In the genomic region with DNA sequence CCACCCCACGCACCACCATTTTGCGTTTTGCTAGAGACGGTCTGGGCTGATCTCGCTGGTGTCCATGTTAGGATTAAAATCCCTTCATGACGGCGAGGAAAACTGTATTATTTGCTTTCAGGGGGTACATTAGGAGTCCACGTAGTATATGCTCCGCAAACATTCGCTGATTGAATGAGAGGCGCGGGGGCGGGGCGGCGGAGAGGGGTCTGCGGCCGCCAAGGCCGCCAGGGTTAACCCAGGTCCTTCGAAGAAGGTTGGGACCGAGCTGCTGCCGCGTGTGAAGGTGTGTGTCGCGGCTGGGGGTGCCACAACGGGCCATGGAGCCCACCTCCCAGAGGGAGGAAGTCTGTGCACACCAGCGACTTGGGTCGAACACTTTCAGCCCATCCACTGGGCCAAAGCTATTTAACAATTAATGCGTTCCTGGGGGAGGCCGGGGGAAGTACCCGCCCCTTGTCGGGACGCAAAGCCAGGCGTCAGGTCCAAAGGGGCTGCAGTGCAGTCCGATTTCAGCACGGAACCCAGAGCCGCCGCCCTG, we compare ENCODE assay signal across 26 cellular contexts. TPM values are rescaled to one million over a fixed set of nuclear protein-coding genes. Genes with fewer than 3 reads are reported as not detected.
DNase-seq lines count a peak whose midpoint lies in the region; ATAC-seq and TF ChIP-seq lines count a peak whose summit lies in the region.
"Had no signal": no experiment of that assay in that cellular context is flagged by ENCODE, and none has a peak within 500 bp of the region (broad histone marks: within the 10 kb centered on the region; RNA-seq: fewer than 3 reads in every experiment).

No MANE protein-coding gene starts in this region.

- no peak overlapping the region for H4K91ac ChIP-seq in mesenchymal stem cell (ENCODE audit: low read length)

- no peak for TF ChIP-seq CTCF in endothelial cell (IDR thresholded peaks at IDR 0.05; ENCODE audit: unreplicated experiment)
- no peak for TF ChIP-seq CTCF in type B pancreatic cell (conservative IDR thresholded peaks at IDR 0.05)

- no peaks in the 10 kb centered on the region for H3K9me3 ChIP-seq in mesenchymal stem cell (ENCODE audit: control insufficient read depth, low read length)
- H3K9me3 ChIP-seq: ascending aorta, sigmoid colon, upper lobe of left lung had no signal

- H2BK5ac ChIP-seq in mesenchymal stem cell (ENCODE audit: low read depth, low read length, poor library complexity, severe bottlenecking): no peak overlapping the region

- POLR2A ChIA-PET in activated CD4-positive, alpha-beta T cell treated with anti-CD3 and anti-CD28 coated beads, Interleukin-2, amount 10 ng/mL, durations not matched to agents 7 days and 5 days (lab: Charles Lee): no interaction called here

- H3K9me3 Mint-ChIP-seq in activated CD4-positive, alpha-beta T cell treated with anti-CD3 and anti-CD28 coated beads, Interleukin-2, amount 10 ng/mL, durations not matched to agents 7 days and 5 days: peaks cover 12% of the 10 kb centered on the region
- H3K9me3 Mint-ChIP-seq in endothelial cell (ENCODE audit: unreplicated experiment) (no peaks in the 10 kb centered on the region), type B pancreatic cell (no peaks in the 10 kb centered on the region)
- H3K9me3 Mint-ChIP-seq: activated CD4-positive, alpha-beta memory T cell treated with anti-CD3 and anti-CD28 coated beads for 36 hours had no signal

- peaks cover 8% of the 10 kb centered on the region for H3K4me1 Mint-ChIP-seq in activated CD4-positive, alpha-beta T cell treated with anti-CD3 and anti-CD28 coated beads, Interleukin-2, amount 10 ng/mL, durations not matched to agents 7 days and 5 days
- H3K4me1 Mint-ChIP-seq in endothelial cell (ENCODE audit: unreplicated experiment) (peaks cover 39% of the 10 kb centered on the region), type B pancreatic cell (ENCODE audit: unreplicated experiment) (peaks cover 12% of the 10 kb centered on the region)

- H3K27me3 Mint-ChIP-seq in activated CD4-positive, alpha-beta T cell treated with anti-CD3 and anti-CD28 coated beads, Interleukin-2, amount 10 ng/mL, durations not matched to agents 7 days and 5 days: peaks cover 87% of the 10 kb centered on the region
- H3K27me3 Mint-ChIP-seq in endothelial cell (ENCODE audit: unreplicated experiment) (peaks cover 44% of the 10 kb centered on the region), type B pancreatic cell (peaks cover 98% of the 10 kb centered on the region)

- no peak overlapping the region for H2AFZ ChIP-seq in mesenchymal stem cell (ENCODE audit: low read depth, low read length)

- H3K27me3 ChIP-seq in mesenchymal stem cell (ENCODE audit: control insufficient read depth in 1 of 2, insufficient read depth in 1 of 2, low read length in 2 of 2): peaks cover 64 to 88% of the 10 kb centered on the region in 2 experiments

- no peak overlapping the region for H3K18ac ChIP-seq in mesenchymal stem cell (ENCODE audit: low read depth in 1 of 2, low read length in 2 of 2)

- H3K36me3 ChIP-seq in mesenchymal stem cell (ENCODE audit: control insufficient read depth in 1 of 2, insufficient read depth in 2 of 2, low read depth in 1 of 2, low read length in 2 of 2): no peaks in the 10 kb centered on the region
- H3K36me3 ChIP-seq: ascending aorta; BLaER1 treated with 17β-estradiol and CSF1 and Interleukin-3, amounts not matched to agents 10 nM and 100 nM; sigmoid colon; upper lobe of left lung had no signal

- no peak overlapping the region for H3K23ac ChIP-seq in mesenchymal stem cell (ENCODE audit: low read length in 2 of 2)

- H3K4me1 ChIP-seq in mesenchymal stem cell (ENCODE audit: control insufficient read depth, insufficient read depth, low read depth, low read length): peaks cover 28% of the 10 kb centered on the region

- H3K14ac ChIP-seq in mesenchymal stem cell (ENCODE audit: low read length in 2 of 2): no peak overlapping the region

- no peak overlapping the region for H2BK12ac ChIP-seq in mesenchymal stem cell (ENCODE audit: low read length in 2 of 2)

- DNase-seq in activated CD4-positive, alpha-beta T cell treated with anti-CD3 and anti-CD28 coated beads, Interleukin-2, amount 10 ng/mL, durations not matched to agents 7 days and 5 days: no peak
- no peak for DNase-seq in activated CD4-positive, alpha-beta T cell treated with anti-CD3 and anti-CD28 coated beads for 48 hours
- DNase-seq in endothelial cell (ENCODE audit: low spot score) (peak; percentile 16), mesenchymal stem cell (peak; percentile 19), type B pancreatic cell (ENCODE audit: extremely low spot score, unreplicated experiment) (no peak), Ammon's horn (ENCODE audit: low spot score) (no peak), NCI-H524 treated with DMSO at 0.1 percent for 48 hours (lab: John Stamatoyannopoulos, UW) (no peak)
- DNase-seq: activated CD4-positive, alpha-beta memory T cell treated with anti-CD3 and anti-CD28 coated beads for 36 hours; activated naive CD4-positive, alpha-beta T cell treated with anti-CD3 and anti-CD28 coated beads for 36 hours; activated T-cell treated with anti-CD3 and anti-CD28 coated beads, Interleukin-2, amount 50 U/mL, for 1 hour; Calu3; cerebellar nuclear complex; GOT3; left colon; NCI-H1417 treated with DMSO at 0.1 percent for 48 hours; NCI-H69; SHP77; sigmoid colon; stimulated activated CD4-positive, alpha-beta T cell treated with anti-CD3 and anti-CD28 coated beads, Interleukin-2, amount 100 ng/mL, for 24 hours; stimulated activated naive CD8-positive, alpha-beta T cell treated with anti-CD3 and anti-CD28 coated beads, Interleukin-15, amount 100 ng/mL, for 72 hours had no signal

- peak overlapping the region; percentile 22 for H3K4me3 Mint-ChIP-seq in activated CD4-positive, alpha-beta T cell treated with anti-CD3 and anti-CD28 coated beads, Interleukin-2, amount 10 ng/mL, durations not matched to agents 7 days and 5 days
- peak overlapping the region; percentile 83 for H3K4me3 Mint-ChIP-seq in endothelial cell (ENCODE audit: unreplicated experiment)
- H3K4me3 Mint-ChIP-seq in type B pancreatic cell: peak overlapping the region; percentile 77
- H3K4me3 Mint-ChIP-seq: activated CD4-positive, alpha-beta memory T cell treated with anti-CD3 and anti-CD28 coated beads for 36 hours; activated naive CD4-positive, alpha-beta T cell treated with anti-CD3 and anti-CD28 coated beads for 36 hours; stimulated activated naive CD8-positive, alpha-beta T cell treated with anti-CD3 and anti-CD28 coated beads, Interleukin-15, amount 100 ng/mL, for 72 hours had no signal

- no peak overlapping the region for H2BK15ac ChIP-seq in mesenchymal stem cell (ENCODE audit: low read depth, poor library complexity, severe bottlenecking)

- no peak overlapping the region for H3K4me2 ChIP-seq in mesenchymal stem cell (ENCODE audit: low read length, poor library complexity, severe bottlenecking)

- no peak overlapping the region for H2AK5ac ChIP-seq in mesenchymal stem cell (ENCODE audit: low read length, severe bottlenecking)

- H3K79me1 ChIP-seq in mesenchymal stem cell (replicated peaks; ENCODE audit: low read length, poor library complexity, severe bottlenecking): no peaks in the 10 kb centered on the region

- no peak overlapping the region for H2BK120ac ChIP-seq in mesenchymal stem cell (ENCODE audit: low read depth, low read length)

- H4K8ac ChIP-seq in mesenchymal stem cell (ENCODE audit: low read length): no peak overlapping the region

- H3K36me3 Mint-ChIP-seq in activated CD4-positive, alpha-beta T cell treated with anti-CD3 and anti-CD28 coated beads, Interleukin-2, amount 10 ng/mL, durations not matched to agents 7 days and 5 days (ENCODE audit: low read depth): peaks cover 6% of the 10 kb centered on the region
- H3K36me3 Mint-ChIP-seq in endothelial cell (ENCODE audit: low read depth, unreplicated experiment) (no peaks in the 10 kb centered on the region), type B pancreatic cell (no peaks in the 10 kb centered on the region)

- no peak overlapping the region for H3K4me3 ChIP-seq in mesenchymal stem cell (ENCODE audit: insufficient read depth in 1 of 2, low read depth in 1 of 2, low read length in 2 of 2)
- H3K4me3 ChIP-seq: ascending aorta, sigmoid colon, upper lobe of left lung had no signal

- no peak for ATAC-seq in HG02588 (IDR thresholded peaks at IDR 0.05; ENCODE audit: unreplicated experiment)
- ATAC-seq: HepG2; left colon; stimulated activated naive CD8-positive, alpha-beta T cell treated with anti-CD3 and anti-CD28 coated beads, Interleukin-15, amount 100 ng/mL, for 72 hours had no signal

- 3% methylated on average over 35 of the region's 36 CpGs for WGBS in mesenchymal stem cell

- H3K4ac ChIP-seq in mesenchymal stem cell (ENCODE audit: low read depth in 1 of 2, low read length in 2 of 2): no peak overlapping the region

- no peak overlapping the region for H3K27ac ChIP-seq in mesenchymal stem cell (ENCODE audit: low read length, poor library complexity, severe bottlenecking)
- H3K27ac ChIP-seq: ascending aorta; BLaER1 treated with 17β-estradiol and CSF1 and Interleukin-3, amounts not matched to agents 10 nM and 100 nM; sigmoid colon; upper lobe of left lung had no signal

- CTCF ChIA-PET in activated CD4-positive, alpha-beta T cell treated with anti-CD3 and anti-CD28 coated beads, Interleukin-2, amount 10 ng/mL, durations not matched to agents 7 days and 5 days (lab: Charles Lee): interaction anchor here (1.4 to 1.6 kb wide), 2 partner anchors 10 kb away, joined by 5 to 7 read pairs; no protein-coding TSS in a partner anchor

- no peak overlapping the region for H3K27ac Mint-ChIP-seq in activated CD4-positive, alpha-beta T cell treated with anti-CD3 and anti-CD28 coated beads, Interleukin-2, amount 10 ng/mL, durations not matched to agents 7 days and 5 days
- no peak overlapping the region for H3K27ac Mint-ChIP-seq in endothelial cell (ENCODE audit: unreplicated experiment)
- peak overlapping the region; percentile 59 for H3K27ac Mint-ChIP-seq in type B pancreatic cell
- H3K27ac Mint-ChIP-seq: activated CD4-positive, alpha-beta memory T cell treated with anti-CD3 and anti-CD28 coated beads for 36 hours; activated naive CD4-positive, alpha-beta T cell treated with anti-CD3 and anti-CD28 coated beads for 36 hours; stimulated activated naive CD8-positive, alpha-beta T cell treated with anti-CD3 and anti-CD28 coated beads, Interleukin-15, amount 100 ng/mL, for 72 hours had no signal

- no peak overlapping the region for H3K9ac ChIP-seq in mesenchymal stem cell (ENCODE audit: low read length)
- H3K9ac ChIP-seq: BLaER1 treated with 17β-estradiol and CSF1 and Interleukin-3, amounts not matched to agents 10 nM and 100 nM had no signal

RNA-seq across cellular contexts. Expression of a gene that starts 6.4 kb away (rescaled TPM):
- not detected for total RNA-seq in activated CD4-positive, alpha-beta T cell treated with anti-CD3 and anti-CD28 coated beads, Interleukin-2, amount 10 ng/mL, durations not matched to agents 7 days and 5 days
- total RNA-seq in endothelial cell (ENCODE audit: unreplicated experiment): 11.9 TPM
- polyA plus RNA-seq in mesenchymal stem cell (2013, experiment 1 of 2): 26.4 TPM
- 25.9 TPM for polyA plus RNA-seq in mesenchymal stem cell (2013, experiment 2 of 2)
- 4.5 and 13.8 TPM in 2 replicates for total RNA-seq in type B pancreatic cell (ENCODE audit: low replicate concordance)
- total RNA-seq: activated CD4-positive, alpha-beta memory T cell treated with anti-CD3 and anti-CD28 coated beads for 36 hours; activated naive CD4-positive, alpha-beta T cell treated with anti-CD3 and anti-CD28 coated beads for 36 hours; ascending aorta; Calu3; HepG2; osteocyte had no signal
- polyA plus RNA-seq: HepG2 had no signal

Comparison
In these comparisons a context has a peak if more than half of its experiments do, and no peak if none do; other contexts are left out.
1. DNase-seq: peak in endothelial cell (single experiment) and mesenchymal stem cell (single experiment); none in activated CD4-positive, alpha-beta T cell treated with anti-CD3 and anti-CD28 coated beads, Interleukin-2, amount 10 ng/mL, durations not matched to agents 7 days and 5 days (single experiment), activated CD4-positive, alpha-beta T cell treated with anti-CD3 and anti-CD28 coated beads for 48 hours (single experiment), type B pancreatic cell (single experiment), Ammon's horn (single experiment) and NCI-H524 treated with DMSO at 0.1 percent for 48 hours (single experiment).
2. H3K4me3 Mint-ChIP-seq: peak in every context shown above with its lines; median percentile 83 in endothelial cell; 77 in type B pancreatic cell; 22 in activated CD4-positive, alpha-beta T cell treated with anti-CD3 and anti-CD28 coated beads, Interleukin-2, amount 10 ng/mL, durations not matched to agents 7 days and 5 days.